ENCODE assay signal across 3 cellular contexts in the genomic region with DNA sequence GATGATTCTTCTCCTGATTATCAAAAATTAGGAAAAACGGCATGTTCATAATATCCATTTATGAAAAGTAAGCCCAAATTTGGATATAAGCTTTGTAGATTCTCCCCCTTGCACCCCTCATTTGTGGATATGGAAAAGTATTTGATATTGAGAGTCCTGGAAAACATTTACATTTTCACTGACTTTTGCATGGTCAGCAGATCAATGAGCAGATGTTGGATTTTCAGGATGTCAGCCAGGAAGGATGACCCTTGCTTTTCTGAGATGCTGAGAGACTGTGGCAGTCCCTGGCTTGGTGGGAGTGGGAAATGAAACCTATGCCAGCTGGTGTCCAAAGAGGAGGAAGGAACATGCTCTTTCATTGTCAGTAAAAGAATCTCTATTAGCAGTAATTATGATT.
A peak's percentile ranks its signal among the peaks of the same experiment; 100 is the strongest.
TF ChIP-seq lines count a peak whose summit lies in the region.

No MANE protein-coding gene starts in this region.

TF ChIP-seq in A549, 52 proteins besides CTCF, POLR2A, EP300 and RAD21:
- TF ChIP-seq PHF8 (IDR thresholded peaks at IDR 0.05; ENCODE audit: borderline replicate concordance, low read depth) (no peak), CBX2 (IDR thresholded peaks at IDR 0.05; ENCODE audit: borderline replicate concordance, low read depth) (no peak), ZSCAN20 (CRISPR knock-in tag; IDR thresholded peaks at IDR 0.05) (no peak), RFX5 (IDR thresholded peaks at IDR 0.05) (no peak), MAFK (IDR thresholded peaks at IDR 0.05; ENCODE audit: partially characterized antibody) (peak; percentile 78)
TF ChIP-seq in A549: peak in this region for 1.

TF ChIP-seq in IMR-90, 13 proteins besides CTCF, POLR2A, EP300 and RAD21:
- peak; percentile 60 for TF ChIP-seq MAFK (IDR thresholded peaks at IDR 0.05; ENCODE audit: low read depth, low read length)
- TF ChIP-seq, protein P1, sequence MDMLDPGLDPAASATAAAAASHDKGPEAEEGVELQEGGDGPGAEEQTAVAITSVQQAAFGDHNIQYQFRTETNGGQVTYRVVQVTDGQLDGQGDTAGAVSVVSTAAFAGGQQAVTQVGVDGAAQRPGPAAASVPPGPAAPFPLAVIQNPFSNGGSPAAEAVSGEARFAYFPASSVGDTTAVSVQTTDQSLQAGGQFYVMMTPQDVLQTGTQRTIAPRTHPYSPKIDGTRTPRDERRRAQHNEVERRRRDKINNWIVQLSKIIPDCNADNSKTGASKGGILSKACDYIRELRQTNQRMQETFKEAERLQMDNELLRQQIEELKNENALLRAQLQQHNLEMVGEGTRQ (IDR thresholded peaks at IDR 0.05; ENCODE audit: low read depth, low read length), result no peak

TF ChIP-seq in GM12878, 131 proteins besides CTCF, POLR2A, EP300 and RAD21:
- no peak for TF ChIP-seq FOS (IDR thresholded peaks at IDR 0.05; ENCODE audit: borderline replicate concordance, extremely low read depth, insufficient read length)
- no peak for TF ChIP-seq HCFC1 (IDR thresholded peaks at IDR 0.05; ENCODE audit: low read length)
